Comparison of ENCODE assay signal across 22 cellular contexts in genomic region chr18:71374294-71374693, GRCh38.
"Had no signal": no experiment of that assay in that cellular context is flagged by ENCODE, and none has a peak within 500 bp of the region (broad histone marks: within the 10 kb centered on the region; RNA-seq: fewer than 3 reads in every experiment).

No MANE protein-coding gene starts in this region.

- H3K27me3 Mint-ChIP-seq: activated CD4-positive, alpha-beta T cell treated with anti-CD3 and anti-CD28 coated beads for 36 hours; activated CD8-positive, alpha-beta T cell treated with anti-CD3 and anti-CD28 coated beads for 36 hours; activated naive CD4-positive, alpha-beta T cell treated with anti-CD3 and anti-CD28 coated beads, Interleukin-2, amount 10 ng/mL, durations not matched to agents 7 days and 5 days; activated naive CD8-positive, alpha-beta T cell treated with anti-CD3 and anti-CD28 coated beads for 36 hours had no signal

- H3K27ac Mint-ChIP-seq: activated CD4-positive, alpha-beta T cell treated with anti-CD3 and anti-CD28 coated beads for 36 hours; activated CD8-positive, alpha-beta T cell treated with anti-CD3 and anti-CD28 coated beads for 36 hours; activated naive CD4-positive, alpha-beta T cell treated with anti-CD3 and anti-CD28 coated beads, Interleukin-2, amount 10 ng/mL, durations not matched to agents 7 days and 5 days; activated naive CD8-positive, alpha-beta T cell treated with anti-CD3 and anti-CD28 coated beads for 36 hours; activated T-cell treated with anti-CD3 and anti-CD28 coated beads, Interleukin-2, amount 50 U/mL, for 72 hours; activated T-helper 2 cell treated with anti-CD3 and anti-CD28 coated beads, Interferon-gamma antibody, Interleukin-2, Interleukin-4, amounts not matched to agents 10 μg/mL and 5 μg/mL and 100 μg/mL, durations not matched to agents 14 hours and 24 hours and 36 hours had no signal

- H3K4me1 Mint-ChIP-seq: activated CD4-positive, alpha-beta T cell treated with anti-CD3 and anti-CD28 coated beads for 36 hours; activated naive CD4-positive, alpha-beta T cell treated with anti-CD3 and anti-CD28 coated beads, Interleukin-2, amount 10 ng/mL, durations not matched to agents 7 days and 5 days; activated naive CD8-positive, alpha-beta T cell treated with anti-CD3 and anti-CD28 coated beads for 36 hours had no signal

- H3K27me3 ChIP-seq: body of pancreas had no signal

- H3K36me3 ChIP-seq: WERI-Rb-1 had no signal

- H3K36me3 Mint-ChIP-seq: activated naive CD4-positive, alpha-beta T cell treated with anti-CD3 and anti-CD28 coated beads, Interleukin-2, amount 10 ng/mL, durations not matched to agents 7 days and 5 days; activated naive CD8-positive, alpha-beta T cell treated with anti-CD3 and anti-CD28 coated beads for 36 hours had no signal

- ATAC-seq: activated CD4-positive, alpha-beta T cell treated with anti-CD3 and anti-CD28 coated beads for 36 hours; activated CD8-positive, alpha-beta T cell treated with anti-CD3 and anti-CD28 coated beads for 36 hours; activated T-cell treated with anti-CD3 and anti-CD28 coated beads, Interleukin-2, amount 50 U/mL, for 72 hours; body of pancreas; PC-3; Right ventricle myocardium inferior had no signal

- DNase-seq: activated CD4-positive, alpha-beta T cell treated with anti-CD3 and anti-CD28 coated beads for 36 hours; activated CD4-positive, alpha-beta T cell treated with anti-CD3 and anti-CD28 coated beads, Interleukin-2, amount 50 U/mL, for 1 hour; activated CD8-positive, alpha-beta memory T cell treated with anti-CD3 and anti-CD28 coated beads, Interleukin-2, amount 50 U/mL, for 4 hours; activated CD8-positive, alpha-beta T cell treated with anti-CD3 and anti-CD28 coated beads for 36 hours; activated gamma-delta T cell treated with Interleukin-2 at 50 U/mL for 16 hours; activated naive CD4-positive, alpha-beta T cell treated with anti-CD3 and anti-CD28 coated beads, Interleukin-2, amount 10 ng/mL, durations not matched to agents 7 days and 5 days; activated naive CD8-positive, alpha-beta T cell treated with anti-CD3 and anti-CD28 coated beads for 36 hours; activated T-cell treated with anti-CD3 and anti-CD28 coated beads, Interleukin-2, amount 50 U/mL, for 72 hours; body of pancreas; KG1; NCI-H1048; NCI-H146; NCI-H187 treated with DMSO at 0.1 percent for 48 hours; NCI-H2081 treated with DMSO at 0.1 percent for 48 hours; NCI-H446; NCI-H524; PC-3; T-helper 1 cell; WERI-Rb-1 had no signal

- H3K9me3 Mint-ChIP-seq: activated CD8-positive, alpha-beta T cell treated with anti-CD3 and anti-CD28 coated beads for 36 hours; activated naive CD4-positive, alpha-beta T cell treated with anti-CD3 and anti-CD28 coated beads, Interleukin-2, amount 10 ng/mL, durations not matched to agents 7 days and 5 days; activated naive CD8-positive, alpha-beta T cell treated with anti-CD3 and anti-CD28 coated beads for 36 hours; activated T-helper 2 cell treated with anti-CD3 and anti-CD28 coated beads, Interferon-gamma antibody, Interleukin-2, Interleukin-4, amounts not matched to agents 10 μg/mL and 5 μg/mL and 100 μg/mL, durations not matched to agents 14 hours and 24 hours and 36 hours had no signal

- H3K9me3 ChIP-seq: body of pancreas had no signal

- H3K27ac ChIP-seq: body of pancreas, SK-N-MC, WERI-Rb-1 had no signal

- H3K4me3 ChIP-seq: body of pancreas, SK-N-MC had no signal

- H3K4me3 Mint-ChIP-seq: activated CD4-positive, alpha-beta T cell treated with anti-CD3 and anti-CD28 coated beads for 36 hours; activated CD8-positive, alpha-beta T cell treated with anti-CD3 and anti-CD28 coated beads for 36 hours; activated naive CD4-positive, alpha-beta T cell treated with anti-CD3 and anti-CD28 coated beads, Interleukin-2, amount 10 ng/mL, durations not matched to agents 7 days and 5 days; activated naive CD8-positive, alpha-beta T cell treated with anti-CD3 and anti-CD28 coated beads for 36 hours; activated T-cell treated with anti-CD3 and anti-CD28 coated beads, Interleukin-2, amount 50 U/mL, for 72 hours had no signal

- H3K4me1 ChIP-seq: body of pancreas had no signal
